In genomic region chr9:112831281-112831851, GRCh38 we compare ENCODE assay signal across 12 cellular contexts. TPM values are rescaled to one million over a fixed set of nuclear protein-coding genes. Genes with fewer than 3 reads are reported as not detected.
DNase-seq lines count a peak whose midpoint lies in the region; ATAC-seq and TF ChIP-seq lines count a peak whose summit lies in the region.
"Had no signal": no experiment of that assay in that cellular context is flagged by ENCODE, and none has a peak within 500 bp of the region (broad histone marks: within the 10 kb centered on the region; RNA-seq: fewer than 3 reads in every experiment).

No MANE protein-coding gene starts in this region.

- H3K36me3 ChIP-seq in spleen (peaks cover 0 to 32% (median under 1%) of the 10 kb centered on the region in 6 donors), SJCRH30 (peaks cover 9% of the 10 kb centered on the region; the same call in 1 of the 2 replicates)

- TF ChIP-seq CTCF in fibroblast of pulmonary artery (IDR thresholded peaks at IDR 0.05; ENCODE audit: low read length, missing control alignments) (no peak), spleen (IDR thresholded peaks at IDR 0.05 in 8 of 11, conservative IDR thresholded peaks at IDR 0.05 in 3 of 11) (no peak), GM10266 (IDR thresholded peaks at IDR 0.05; ENCODE audit: control insufficient read depth, insufficient read depth, low read depth, missing control alignments) (no peak)

- no peak for TF ChIP-seq POLR2A in spleen (IDR thresholded peaks at IDR 0.05)

- no peak overlapping the region for H3K4me3 ChIP-seq in fibroblast of pulmonary artery (replicated peaks; ENCODE audit: low read depth, low read length)
- H3K4me3 ChIP-seq in spleen, result no peak overlapping the region
- H3K4me3 ChIP-seq in SJCRH30, result no peak overlapping the region
- H3K4me3 ChIP-seq: skin epidermis had no signal

- WGBS in spleen, 5 donors, result 46 to 61% (median 50%) methylated on average over 5 of the region's 5 CpGs

- intact Hi-C loops in spleen (cut with DNase I; ENCODE audit: low total_unique reads), result no loop called here

- H3K4me1 ChIP-seq in spleen (peaks cover 6 to 20% (median 15%) of the 10 kb centered on the region in 6 donors), SJCRH30 (no peaks in the 10 kb centered on the region)

- H3K27me3 ChIP-seq in spleen (replicated peaks in 1 of 7) (no peaks in the 10 kb centered on the region), SJCRH30 (no peaks in the 10 kb centered on the region)

- DNase-seq in GM03348 (ENCODE audit: low spot score) (peak; percentile 16), NOMO-1 (lab: John Stamatoyannopoulos, UW; ENCODE audit: unreplicated experiment in 2 of 2) (peak; percentile 61 to 62), fibroblast of pulmonary artery (ENCODE audit: low read depth) (peak; percentile 35), spleen (peak; percentile 81), SJCRH30 (no peak), GM10266 (ENCODE audit: extremely low spot score) (no peak)
- DNase-seq: NCI-H1436 treated with DMSO at 0.1 percent for 48 hours had no signal

- no peaks in the 10 kb centered on the region for H3K9me3 ChIP-seq in spleen
- H3K9me3 ChIP-seq in SJCRH30 (replicated peaks), result no peaks in the 10 kb centered on the region

- H3K27ac ChIP-seq in spleen, result peak overlapping the region in 2 of 8 donors; percentile 39 to 48
- H3K27ac ChIP-seq in SJCRH30, result no peak overlapping the region

- ATAC-seq in GM19467 (IDR thresholded peaks at IDR 0.05; ENCODE audit: unreplicated experiment) (no peak), HG03039 (IDR thresholded peaks at IDR 0.05; ENCODE audit: unreplicated experiment) (no peak)

RNA-seq across cellular contexts. Expression of gene SLC46A2, which starts 59.3 kb away (rescaled TPM):
- total RNA-seq in spleen, result 1 to 10 TPM in 5 of 7 donors, under 1 TPM in 2; 0.51 to 5.8 (median 1.1) TPM
- polyA plus RNA-seq in spleen, result under 1 TPM; 0.20 to 0.59 (median 0.35) TPM
- total RNA-seq in SJCRH30 (2014; rRNA removed; shearing (Covaris generic)), result not detected in 2 replicates
- total RNA-seq: astrocyte, frontal cortex had no signal

Comparison
In these comparisons a context has a peak if more than half of its experiments do, and no peak if none do; other contexts are left out.
1. DNase-seq: peak in GM03348 (single experiment), NOMO-1 (2 of 2), fibroblast of pulmonary artery (single experiment) and spleen (single experiment); none in SJCRH30 (0 of 2) and GM10266 (single experiment).